5 cellular contexts compared by ENCODE assay signal in genomic region chr3:83251490-83251889, GRCh38.
"Had no signal": no experiment of that assay in that cellular context is flagged by ENCODE, and none has a peak within 500 bp of the region (broad histone marks: within the 10 kb centered on the region; RNA-seq: fewer than 3 reads in every experiment).

No MANE protein-coding gene starts in this region.

- H3K4me3 ChIP-seq: K562 had no signal

- H3K27ac ChIP-seq: HL-60 had no signal

- DNase-seq: IMR-90, KBM-7, KG1 had no signal
